Comparison of ENCODE assay signal across 8 cellular contexts in the genomic region with DNA sequence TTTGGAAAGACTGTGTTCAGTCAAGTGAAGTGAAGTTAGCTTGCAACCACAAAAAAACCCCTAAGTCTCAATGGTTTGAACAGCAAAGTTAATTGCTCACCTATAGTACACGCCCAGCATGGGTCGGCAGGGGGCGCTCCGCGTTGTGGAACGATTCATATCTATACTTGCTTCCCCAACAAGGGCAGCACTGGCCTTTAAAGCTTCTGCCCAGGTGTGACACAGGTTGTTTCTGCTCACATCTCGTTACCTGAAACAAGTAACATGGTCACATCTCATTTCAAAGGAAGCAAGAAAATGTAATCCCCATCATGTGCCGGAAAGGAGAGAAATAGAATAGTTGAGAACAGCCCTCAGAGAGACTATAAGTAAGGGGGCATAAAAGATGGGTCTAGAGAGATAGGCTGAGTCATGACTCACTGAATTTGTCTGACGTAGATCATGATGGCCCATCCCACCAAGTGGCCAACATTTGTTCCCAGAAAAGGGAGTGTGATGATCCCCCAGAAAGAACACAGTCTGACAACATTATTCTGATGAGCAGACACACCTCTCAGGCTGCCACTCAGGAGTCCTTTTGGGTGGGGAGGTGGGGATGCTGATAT. TPM values are rescaled to one million over a fixed set of nuclear protein-coding genes. Genes with fewer than 3 reads are reported as not detected.
A peak's percentile ranks its signal among the peaks of the same experiment; 100 is the strongest.
DNase-seq lines count a peak whose midpoint lies in the region; ATAC-seq and TF ChIP-seq lines count a peak whose summit lies in the region.

No MANE protein-coding gene starts in this region.

- DNase-seq in BE2C (peak; percentile 84), HCT116 (ENCODE audit: low read depth, low spot score) (peak; percentile 54), NCI-H345 treated with DMSO at 0.1 percent for 48 hours (lab: John Stamatoyannopoulos, UW; ENCODE audit: unreplicated experiment) (peak; percentile 42), chondrocyte (ENCODE audit: low spot score) (no peak)
- DNase-seq in activated CD4-positive, alpha-beta T cell treated with anti-CD3 and anti-CD28 coated beads for 4 hours = peak; percentile 83 to 87
- DNase-seq in stimulated activated CD4-positive, alpha-beta T cell treated with anti-CD3 and anti-CD28 coated beads, TNF-alpha, amount 100 ng/mL, for 48 hours (ENCODE audit: low read depth in 3 of 3) = peak; percentile 62 to 81 (median 74)

- no peak for TF ChIP-seq POLR2A in HCT116 (IDR thresholded peaks at IDR 0.05; ENCODE audit: borderline replicate concordance, extremely low read depth, insufficient read depth, insufficient read length)

- H3K79me2 ChIP-seq in HCT116 (ENCODE audit: insufficient read depth, low read length) = no peaks in the 10 kb centered on the region

- H3K27me3 ChIP-seq in BE2C = peaks cover 3% of the 10 kb centered on the region; the same call in 1 of the 2 replicates
- no peaks in the 10 kb centered on the region for H3K27me3 ChIP-seq in HCT116 (ENCODE audit: insufficient read depth, low read length)
- H3K27me3 ChIP-seq in liver (ENCODE audit: control insufficient read depth in 4 of 4, insufficient read depth in 4 of 4, low read length in 3 of 4) = no peaks in the 10 kb centered on the region

- H2AFZ ChIP-seq in HCT116 (ENCODE audit: low read depth, low read length, poor library complexity, severe bottlenecking) = no peak overlapping the region

- H3K4me2 ChIP-seq in HCT116 (ENCODE audit: low read length) = peak overlapping the region; percentile 31; the same call in 1 of the 2 replicates

- peak; percentile 60; the same call in 1 of the 2 replicates for TF ChIP-seq RAD21 in HCT116 (IDR thresholded peaks at IDR 0.05; ENCODE audit: low read depth)
- peak; percentile 84 to 87 for TF ChIP-seq RAD21 in liver (IDR thresholded peaks at IDR 0.05)

- H4K20me1 ChIP-seq in HCT116 (ENCODE audit: insufficient read depth) = no peaks in the 10 kb centered on the region

- H3K4me1 Mint-ChIP-seq in chondrocyte (ENCODE audit: low read depth) = peaks cover 2% of the 10 kb centered on the region

- no peak overlapping the region for H3K27ac Mint-ChIP-seq in chondrocyte (ENCODE audit: unreplicated experiment)

- H3K4me3 ChIP-seq in BE2C (ENCODE audit: low read depth, low read length) = no peak overlapping the region
- H3K4me3 ChIP-seq in HCT116 (replicated peaks in 1 of 2; ENCODE audit: low read depth in 1 of 2, low read length in 2 of 2) = no peak overlapping the region
- no peak overlapping the region for H3K4me3 ChIP-seq in liver (ENCODE audit: low read depth in 1 of 3, low read length in 3 of 3)

- H3K4me1 ChIP-seq in BE2C = no peaks in the 10 kb centered on the region
- H3K4me1 ChIP-seq in HCT116 (ENCODE audit: control insufficient read depth in 1 of 2, insufficient read depth in 2 of 2, low read length in 2 of 2) = peaks cover 0 to 21% of the 10 kb centered on the region in 2 experiments; a peak in 2 of 4 replicates
- peaks cover 2 to 34% (median 24%) of the 10 kb centered on the region in 4 donors for H3K4me1 ChIP-seq in liver (ENCODE audit: control insufficient read depth in 4 of 4, insufficient read depth in 4 of 4, low read length in 3 of 4)

- POLR2A ChIA-PET in HCT116 (lab: Charles Lee) = interaction anchor here (0.6 to 1.9 kb wide), 4 partner anchors 10 to 224 kb away, joined by 3 to 5 read pairs (median 4); no protein-coding TSS in a partner anchor

- no peak overlapping the region for H3K27ac ChIP-seq in HCT116 (ENCODE audit: low read depth, low read length)
- H3K27ac ChIP-seq in liver (ENCODE audit: low read depth in 1 of 2, low read length in 2 of 2) = peak overlapping the region; percentile 7 to 44

- CTCF ChIA-PET in HCT116 (lab: Charles Lee) = interaction anchor here (0.7 to 6.8 kb wide), 19 partner anchors 10 to 299 kb away, joined by 3 to 114 read pairs (median 6); no protein-coding TSS in a partner anchor

- H3K9me2 ChIP-seq in HCT116 (ENCODE audit: insufficient read depth) = no peaks in the 10 kb centered on the region

- H3K9me3 Mint-ChIP-seq in chondrocyte (ENCODE audit: low read depth) = no peaks in the 10 kb centered on the region

- no peaks in the 10 kb centered on the region for H3K36me3 ChIP-seq in BE2C
- H3K36me3 ChIP-seq in HCT116 (ENCODE audit: control insufficient read depth in 1 of 2, insufficient read depth in 2 of 2, low read length in 2 of 2) = no peaks in the 10 kb centered on the region
- peaks cover 1 to 17% (median 8%) of the 10 kb centered on the region in 4 donors for H3K36me3 ChIP-seq in liver (ENCODE audit: control insufficient read depth in 4 of 4, insufficient read depth in 3 of 4, low read depth in 1 of 4, low read length in 3 of 4)

- no TSS peak for BruUV-seq in HCT116 (replicated peaks; lab: Mats Ljungman, UMichigan)

- H3K4me3 Mint-ChIP-seq in chondrocyte (ENCODE audit: unreplicated experiment) = no peak overlapping the region

- WGBS in liver = 11% methylated on average over 9 of the region's 9 CpGs

- intact Hi-C loops in HCT116 (cut with micrococcal nuclease) = loop anchor here (5.0 kb wide), 1 partner anchor 267 kb away; no protein-coding TSS in a partner anchor

- H3K9me3 ChIP-seq in BE2C = no peaks in the 10 kb centered on the region
- no peaks in the 10 kb centered on the region for H3K9me3 ChIP-seq in HCT116 (ENCODE audit: control insufficient read depth in 1 of 2, insufficient read depth in 1 of 2, low read depth in 1 of 2, low read length in 2 of 2)
- H3K9me3 ChIP-seq in liver (ENCODE audit: control insufficient read depth in 4 of 4, low read length in 3 of 4) = no peaks in the 10 kb centered on the region

- peak; percentile 91 for TF ChIP-seq CTCF in BE2C (IDR thresholded peaks at IDR 0.05; ENCODE audit: low read depth, low read length)
- peak; percentile 66 to 95 (median 92) for TF ChIP-seq CTCF in HCT116 (IDR thresholded peaks at IDR 0.05 in 2 of 3, conservative IDR thresholded peaks at IDR 0.05 in 1 of 3; ENCODE audit: borderline replicate concordance in 1 of 3, insufficient read depth in 1 of 3, low read depth in 2 of 3, low read length in 2 of 3)
- TF ChIP-seq CTCF in chondrocyte (IDR thresholded peaks at IDR 0.05) = peak; percentile 93
- peak; percentile 78 for TF ChIP-seq CTCF in liver (IDR thresholded peaks at IDR 0.05; ENCODE audit: low read depth, low read length, missing input control)

- no peak overlapping the region for H3K9ac ChIP-seq in HCT116 (ENCODE audit: low read length)
- no peak overlapping the region for H3K9ac ChIP-seq in liver (ENCODE audit: low read depth in 1 of 2, low read length in 2 of 2)

- H3K36me3 Mint-ChIP-seq in chondrocyte (ENCODE audit: low read depth) = no peaks in the 10 kb centered on the region

- H3K27me3 Mint-ChIP-seq in chondrocyte (ENCODE audit: low read depth) = peaks cover 26% of the 10 kb centered on the region

- ATAC-seq in HCT116 (peak; percentile 68), HG02884 (IDR thresholded peaks at IDR 0.05; ENCODE audit: unreplicated experiment) (no peak)

- RAD21 ChIA-PET in HCT116 (lab: Charles Lee; ENCODE audit: low non-redundant PET in 1 of 2, low total read pairs in 2 of 2, uncharacterized antibody in 2 of 2, unreplicated experiment in 2 of 2) = interaction anchor here (0.6 to 1.3 kb wide), 4 partner anchors 13 to 297 kb away, joined by 3 to 4 read pairs (median 4); no protein-coding TSS in a partner anchor

TF ChIP-seq in HCT116, 20 proteins besides CTCF, POLR2A, EP300 and RAD21 (continues in another document):
- TF ChIP-seq JUND (IDR thresholded peaks at IDR 0.05) = no peak
- no peak for TF ChIP-seq YY1 (IDR thresholded peaks at IDR 0.05; ENCODE audit: extremely low read depth, insufficient replicate concordance, low read depth, low read length)
- TF ChIP-seq CBX3 (IDR thresholded peaks at IDR 0.05; ENCODE audit: low read depth) = peak; percentile 51; the same call in 1 of the 2 replicates
- TF ChIP-seq EZH2phosphoT487 (IDR thresholded peaks at IDR 0.05; ENCODE audit: borderline replicate concordance) = no peak
- no peak for TF ChIP-seq TCF7L2 (IDR thresholded peaks at IDR 0.05; ENCODE audit: borderline replicate concordance, extremely low read depth, insufficient read depth, insufficient read length)
- TF ChIP-seq FOSL1 (IDR thresholded peaks at IDR 0.05; ENCODE audit: low read depth) = no peak

TF ChIP-seq in liver, 16 proteins besides CTCF, POLR2A, EP300 and RAD21:
- peak in 1 of 2 donors; percentile 28 for TF ChIP-seq JUND (IDR thresholded peaks at IDR 0.05)
- no peak for TF ChIP-seq FOXA1 (IDR thresholded peaks at IDR 0.05)
- TF ChIP-seq RXRA (IDR thresholded peaks at IDR 0.05) = peak in 1 of 2 donors; percentile 11
- no peak for TF ChIP-seq NR2F2 (IDR thresholded peaks at IDR 0.05)
- peak; percentile 1 for TF ChIP-seq YY1 (IDR thresholded peaks at IDR 0.05)

RNA-seq across cellular contexts. Expression of a gene that starts 29.0 kb away (rescaled TPM):
- polyA plus RNA-seq in BE2C (2012; ENCODE audit: insufficient read depth, insufficient read length, low read depth) = not detected
- 7.4 TPM for total RNA-seq in HCT116 (2021; ENCODE audit: unreplicated experiment)
- polyA plus RNA-seq in HCT116 (2012) = 5.9 and 6.3 TPM in 2 replicates
- not detected in 3 replicates for total RNA-seq in chondrocyte
- total RNA-seq in liver = 100 to 1,000 TPM in 1 of 2 donors, 10 to 100 TPM in 1; 51.7 to 171 TPM
- 100 to 1,000 TPM in 1 of 2 donors, 10 to 100 TPM in 1; 52.3 to 120 TPM for polyA plus RNA-seq in liver

RNA-seq across cellular contexts. Expression of a gene that starts 47.7 kb away (rescaled TPM):
- not detected for polyA plus RNA-seq in BE2C (2012; ENCODE audit: insufficient read depth, insufficient read length, low read depth)
- total RNA-seq in HCT116 (2021; ENCODE audit: unreplicated experiment) (not detected), chondrocyte (0.50 to 0.99 TPM (median 0.51 TPM) in 3 replicates), liver (not detected)
- polyA plus RNA-seq in HCT116 (2012) = not detected in 2 replicates
- not detected for polyA plus RNA-seq in liver
